24 cellular contexts compared by ENCODE assay signal in genomic region chr5:109005611-109006010, GRCh38.
"Had no signal": no experiment of that assay in that cellular context is flagged by ENCODE, and none has a peak within 500 bp of the region (broad histone marks: within the 10 kb centered on the region; RNA-seq: fewer than 3 reads in every experiment).

No MANE protein-coding gene starts in this region.

- FAIRE-seq: endothelial cell of umbilical vein, keratinocyte, urothelium cell line had no signal

- H3K27me3 ChIP-seq: colonic mucosa, sigmoid colon, tibial nerve, upper lobe of left lung had no signal

- DNase-seq: cerebellar nuclear complex; colonic mucosa; effector memory CD4-positive, alpha-beta T cell; foreskin melanocyte; hypothalamus; immature natural killer cell; left ventricle myocardium superior; lower lobe of right lung; naive thymus-derived CD8-positive, alpha-beta T cell; nephron progenitor cell; nucleus accumbens; right cardiac atrium; sigmoid colon; stimulated activated CD4-positive, alpha-beta T cell treated with anti-CD3 and anti-CD28 coated beads, Interleukin-15, amount 100 ng/mL, for 24 hours; stimulated activated CD4-positive, alpha-beta T cell treated with anti-CD3 and anti-CD28 coated beads, Interleukin-2, amount 100 ng/mL, for 48 hours; stimulated activated naive B cell treated with anti-CD40 and anti-IgM and Interleukin-4, amounts not matched to agents 10 μg/mL and 1 μg/mL and 100 μg/mL, for 72 hours; upper lobe of left lung had no signal

- H3K36me3 ChIP-seq: colonic mucosa, lower lobe of right lung, prostate gland, sigmoid colon, thoracic aorta, upper lobe of left lung had no signal

- ATAC-seq: left ventricle myocardium superior; lower lobe of right lung; naive thymus-derived CD8-positive, alpha-beta T cell; right cardiac atrium; stimulated activated naive B cell treated with anti-CD40 and anti-IgM and Interleukin-4, amounts not matched to agents 10 μg/mL and 1 μg/mL and 100 μg/mL, for 72 hours had no signal

- H3K9me3 ChIP-seq: colonic mucosa, lower lobe of right lung, prostate gland, sigmoid colon, thoracic aorta, tibial nerve, upper lobe of left lung had no signal

- H3K4me1 ChIP-seq: colonic mucosa, prostate gland, sigmoid colon, tibial nerve, upper lobe of left lung had no signal

- H3K4me3 ChIP-seq: colonic mucosa, lower lobe of right lung, prostate gland, sigmoid colon, skin epidermis, thoracic aorta, tibial nerve, upper lobe of left lung had no signal

- H3K27ac ChIP-seq: colonic mucosa, lower lobe of right lung, prostate gland, sigmoid colon, skin epidermis, thoracic aorta, tibial nerve, upper lobe of left lung had no signal
